ENCODE assay signal across 1 cellular context in the genomic region with DNA sequence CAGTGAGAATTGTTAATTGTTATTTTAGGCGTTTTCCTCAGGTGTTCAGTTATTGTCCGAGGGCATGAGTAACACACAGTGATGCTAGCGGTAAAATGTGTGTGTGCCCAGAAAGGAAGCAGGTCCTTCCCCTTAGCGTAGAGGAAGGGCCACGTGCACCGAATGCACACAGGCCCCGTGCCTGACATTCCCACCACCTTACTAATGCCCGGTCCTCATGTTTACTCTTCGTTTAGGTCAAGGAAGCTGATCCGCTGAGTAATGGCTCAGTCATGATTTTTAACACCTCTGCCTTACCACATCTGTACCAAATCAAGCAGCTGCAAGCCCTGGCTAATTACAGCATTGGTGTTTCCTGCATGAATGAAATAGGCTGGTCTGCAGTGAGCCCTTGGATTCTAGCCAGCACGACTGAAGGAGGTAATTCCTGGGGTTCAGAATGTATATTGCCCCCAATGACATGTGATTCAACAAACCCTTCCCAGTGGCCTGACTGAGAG.
TF ChIP-seq lines count a peak whose summit lies in the region.

No MANE protein-coding gene starts in this region.

TF ChIP-seq in endothelial cell of umbilical vein, 7 proteins besides CTCF, POLR2A, EP300 and RAD21 (continued from another document):
- TF ChIP-seq MYC (IDR thresholded peaks at IDR 0.05; ENCODE audit: low read depth, low read length) (peak; percentile 99), GATA2 (IDR thresholded peaks at IDR 0.05; ENCODE audit: insufficient read depth, insufficient read length, low read depth, low read length) (peak; percentile 83), POLR2AphosphoS5 (IDR thresholded peaks at IDR 0.05; ENCODE audit: insufficient read depth, low read depth, low read length) (peak; percentile 99)
